ENCODE assay signal across 8 cellular contexts in the genomic region with DNA sequence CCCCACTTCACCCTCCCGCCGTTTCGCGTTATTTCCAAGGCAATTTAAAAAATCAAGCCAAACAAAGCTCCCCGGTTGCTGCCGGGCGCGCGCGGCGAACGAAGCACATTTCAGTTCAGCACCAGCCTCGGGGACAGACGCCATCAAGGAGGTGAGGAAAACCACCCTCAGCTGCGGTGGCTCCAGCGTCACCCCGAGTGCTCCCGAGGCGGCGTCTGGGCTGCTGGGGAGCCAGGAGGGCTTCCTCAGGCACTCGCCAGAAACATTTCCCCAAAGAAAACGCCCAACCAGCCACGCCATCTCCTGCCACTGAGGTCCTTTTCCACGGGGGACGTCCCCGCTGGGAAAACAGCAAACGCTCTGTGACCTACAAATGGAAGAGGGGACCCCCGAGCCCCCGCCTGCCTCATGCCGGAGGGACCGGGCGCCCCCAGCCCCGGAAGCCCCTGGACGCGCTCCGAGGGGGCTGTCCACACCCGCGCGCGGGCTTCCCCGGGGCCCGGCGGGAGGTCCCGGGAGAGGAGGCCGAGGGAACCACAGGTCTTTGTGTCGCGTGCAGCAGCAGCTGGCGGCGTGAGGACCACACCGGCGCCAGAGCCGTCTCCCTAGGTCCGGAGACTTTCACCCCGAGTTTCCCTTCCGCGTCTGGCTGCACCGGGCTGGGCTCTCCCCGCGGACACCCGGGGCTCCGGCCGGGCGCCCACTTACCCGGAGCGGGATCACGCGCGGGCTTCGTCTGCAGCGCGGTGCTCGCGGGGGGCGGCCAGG. TPM values are rescaled to one million over a fixed set of nuclear protein-coding genes. Genes with fewer than 3 reads are reported as not detected.
A peak's percentile ranks its signal among the peaks of the same experiment; 100 is the strongest.
DNase-seq lines count a peak whose midpoint lies in the region; ATAC-seq and TF ChIP-seq lines count a peak whose summit lies in the region.

No MANE protein-coding gene starts in this region.

- peaks cover 28% of the 10 kb centered on the region for H3K27me3 Mint-ChIP-seq in brain

- H3K4me1 ChIP-seq in iPS-20b (ENCODE audit: insufficient read depth, low read length) (peaks cover 10% of the 10 kb centered on the region; the same call in 1 of the 2 replicates), spleen (peaks cover 12 to 34% (median 25%) of the 10 kb centered on the region in 6 donors)

- 0 to 2% (median 1%) methylated on average over 15 to 74 of the region's 74 CpGs for WGBS in spleen, 5 donors

- H3K9me3 ChIP-seq in iPS-20b (ENCODE audit: insufficient read depth, low read depth, low read length) (no peaks in the 10 kb centered on the region), spleen (peaks cover 0 to 4% (median 0%) of the 10 kb centered on the region in 8 donors)

- peaks cover 12% of the 10 kb centered on the region for H3K36me3 Mint-ChIP-seq in brain

- H3K27ac ChIP-seq in 22Rv1 (peak overlapping the region; percentile 28), iPS-20b (ENCODE audit: low read length) (no peak overlapping the region), spleen (no peak overlapping the region)

- H3K4me3 ChIP-seq in iPS-20b (ENCODE audit: low read length) (peak overlapping the region; percentile 62), spleen (peak overlapping the region; percentile 27 to 77 (median 52))

- H3K27ac Mint-ChIP-seq in brain, result peak overlapping the region; percentile 71 to 92 (median 90)

- DNase-seq in GM13977 (ENCODE audit: low spot score) (peak; percentile 74), HS-5 (ENCODE audit: low read depth) (peak; percentile 4), T-helper 9 cell (peak; percentile 48), spleen (peak; percentile 82)

- H3K4me1 Mint-ChIP-seq in brain, result peaks cover 48% of the 10 kb centered on the region

- intact Hi-C loops in spleen (cut with DNase I; ENCODE audit: low total_unique reads), result no loop called here

- H3K9ac ChIP-seq in iPS-20b (ENCODE audit: low read depth, low read length), result peak overlapping the region; percentile 43; the same call in 1 of the 2 replicates

- TF ChIP-seq CTCF in 22Rv1 (IDR thresholded peaks at IDR 0.05) (no peak), GM13977 (IDR thresholded peaks at IDR 0.05; ENCODE audit: extremely low read depth, insufficient read depth, missing control alignments) (no peak), brain (conservative IDR thresholded peaks at IDR 0.05) (no peak), spleen (IDR thresholded peaks at IDR 0.05 in 8 of 11, conservative IDR thresholded peaks at IDR 0.05 in 3 of 11) (no peak)

- in situ Hi-C loops in GM13977 (cut with MboI; ENCODE audit: low pct_unique_long_range_greater_than_20kb, low sequenced_read_pairs, unreplicated experiment), result no loop called here

- H3K9me3 Mint-ChIP-seq in brain, result peaks cover 11 to 19% (median 17%) of the 10 kb centered on the region in 5 experiments

- peak overlapping the region; percentile 87 to 97 (median 91) for H3K4me3 Mint-ChIP-seq in brain

- peaks cover 48% of the 10 kb centered on the region for H3K27me3 ChIP-seq in iPS-20b (ENCODE audit: insufficient read depth, low read length)
- H3K27me3 ChIP-seq in spleen (replicated peaks in 1 of 7), result peaks cover 7 to 100% (median 70%) of the 10 kb centered on the region in 7 donors

- H3K36me3 ChIP-seq in iPS-20b (ENCODE audit: insufficient read depth, low read depth, low read length) (no peaks in the 10 kb centered on the region), spleen (no peaks in the 10 kb centered on the region)

- ATAC-seq in GM19023 (IDR thresholded peaks at IDR 0.05; ENCODE audit: unreplicated experiment), result no peak

- no peak for TF ChIP-seq POLR2A in spleen (IDR thresholded peaks at IDR 0.05)

RNA-seq across cellular contexts. Expression of a gene that starts 0.4 kb away (rescaled TPM):
- polyA plus RNA-seq in brain (ENCODE audit: insufficient read depth, low read depth, low replicate concordance) (280 TPM), spleen (under 1 TPM; 0.13 to 0.65 (median 0.19) TPM)
- total RNA-seq in spleen, result under 1 TPM in 1 of 7 donors, not detected in 6; 0.17 TPM

Comparison
In these comparisons a context has a peak if more than half of its experiments do, and no peak if none do; other contexts are left out.
1. DNase-seq: peak in every context shown above with its lines; median percentile 82 in spleen; 74 in GM13977; 48 in T-helper 9 cell; 4 in HS-5.
2. RNA of a gene that starts 0.4 kb away (polyA plus RNA-seq): 280 TPM in brain (single experiment); 0.13 to 0.65 TPM in spleen; every median in the first group is over 100 times any median in the second.